ENCODE assay signal across 19 cellular contexts in the genomic region with DNA sequence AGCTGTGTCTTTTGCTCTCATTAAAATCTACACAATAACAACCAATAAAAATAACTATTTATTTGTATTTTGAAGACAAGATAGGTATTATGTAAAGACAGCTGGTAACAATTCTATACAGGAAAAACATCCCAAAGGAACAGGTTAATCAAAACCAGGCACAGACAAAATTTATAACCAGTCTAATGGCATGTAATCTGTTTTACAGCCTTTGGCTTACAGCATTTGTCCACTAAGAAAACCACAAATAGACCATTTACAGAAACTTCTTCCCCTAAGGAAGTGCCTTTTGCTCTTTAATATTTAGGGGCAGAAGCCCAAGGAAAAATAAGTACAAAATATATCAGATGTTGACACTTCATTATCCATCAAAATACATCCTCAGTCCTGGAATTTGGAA.
DNase-seq lines count a peak whose midpoint lies in the region; ATAC-seq, FAIRE-seq and TF ChIP-seq lines count a peak whose summit lies in the region.
"Had no signal": no experiment of that assay in that cellular context is flagged by ENCODE, and none has a peak within 500 bp of the region (broad histone marks: within the 10 kb centered on the region; RNA-seq: fewer than 3 reads in every experiment).

No MANE protein-coding gene starts in this region.

- H4K91ac ChIP-seq in mesenchymal stem cell (ENCODE audit: low read length): no peak overlapping the region

- no peak overlapping the region for H3K23ac ChIP-seq in mesenchymal stem cell (ENCODE audit: low read length in 2 of 2)

- H4K8ac ChIP-seq in mesenchymal stem cell (ENCODE audit: low read length): no peak overlapping the region

- H2AK5ac ChIP-seq in mesenchymal stem cell (ENCODE audit: low read length, severe bottlenecking): no peak overlapping the region

- intact Hi-C loops in left ventricle myocardium inferior (cut with micrococcal nuclease) (no loop called here), heart left ventricle (cut with DNase I) (no loop called here)

- peaks cover 44% of the 10 kb centered on the region for H3K4me1 ChIP-seq in left ventricle myocardium inferior
- peaks cover 0 to 32% (median 15%) of the 10 kb centered on the region in 12 donors for H3K4me1 ChIP-seq in heart left ventricle
- H3K4me1 ChIP-seq in mesenchymal stem cell (ENCODE audit: control insufficient read depth, insufficient read depth, low read depth, low read length): peaks cover 7% of the 10 kb centered on the region
- no peaks in the 10 kb centered on the region for H3K4me1 ChIP-seq in small intestine (ENCODE audit: control insufficient read depth in 2 of 2, insufficient read depth in 1 of 2, low read depth in 1 of 2, low read length in 1 of 2)

- H2BK12ac ChIP-seq in mesenchymal stem cell (ENCODE audit: low read length in 2 of 2): no peak overlapping the region

- H3K27me3 ChIP-seq in left ventricle myocardium inferior (ENCODE audit: low read depth) (no peaks in the 10 kb centered on the region), heart left ventricle (no peaks in the 10 kb centered on the region), mesenchymal stem cell (ENCODE audit: control insufficient read depth in 1 of 2, insufficient read depth in 1 of 2, low read length in 2 of 2) (no peaks in the 10 kb centered on the region), small intestine (ENCODE audit: control insufficient read depth in 2 of 2, insufficient read depth in 2 of 2, low read length in 2 of 2) (no peaks in the 10 kb centered on the region)

- H3K4ac ChIP-seq in mesenchymal stem cell (ENCODE audit: low read depth in 1 of 2, low read length in 2 of 2): no peak overlapping the region

- no peak overlapping the region for H3K27ac Mint-ChIP-seq in activated naive CD4-positive, alpha-beta T cell treated with anti-CD3 and anti-CD28 coated beads, Interleukin-2, amount 50 U/mL, for 72 hours

- H3K36me3 Mint-ChIP-seq in activated naive CD4-positive, alpha-beta T cell treated with anti-CD3 and anti-CD28 coated beads, Interleukin-2, amount 50 U/mL, for 72 hours: no peaks in the 10 kb centered on the region

- no peak overlapping the region for H2BK120ac ChIP-seq in mesenchymal stem cell (ENCODE audit: low read depth, low read length)

- ATAC-seq in heart left ventricle (no peak), GM19351 (IDR thresholded peaks at IDR 0.05; ENCODE audit: unreplicated experiment) (no peak)
- no peak for ATAC-seq in activated naive CD4-positive, alpha-beta T cell treated with anti-CD3 and anti-CD28 coated beads, Interleukin-2, amount 50 U/mL, for 72 hours

- no peak overlapping the region for H3K18ac ChIP-seq in mesenchymal stem cell (ENCODE audit: low read depth in 1 of 2, low read length in 2 of 2)

- no peak overlapping the region for H2AFZ ChIP-seq in mesenchymal stem cell (ENCODE audit: low read depth, low read length)

- peak overlapping the region; percentile 20 for H3K27ac ChIP-seq in left ventricle myocardium inferior (replicated peaks)
- peak overlapping the region in 3 of 12 donors; percentile 1 to 14 (median 8) for H3K27ac ChIP-seq in heart left ventricle
- peak overlapping the region; percentile 32; the same call in 1 of the 2 replicates for H3K27ac ChIP-seq in VCaP
- H3K27ac ChIP-seq in mesenchymal stem cell (ENCODE audit: low read length, poor library complexity, severe bottlenecking): no peak overlapping the region
- no peak overlapping the region for H3K27ac ChIP-seq in small intestine (ENCODE audit: low read depth in 1 of 2, low read length in 1 of 2)
- no peak overlapping the region for H3K27ac ChIP-seq in coronary artery

- H3K79me1 ChIP-seq in mesenchymal stem cell (replicated peaks; ENCODE audit: low read length, poor library complexity, severe bottlenecking): peaks cover 8% of the 10 kb centered on the region

- H3K36me3 ChIP-seq in left ventricle myocardium inferior (peaks cover 4% of the 10 kb centered on the region), heart left ventricle (peaks cover 0 to 23% (median 0%) of the 10 kb centered on the region in 9 donors), mesenchymal stem cell (ENCODE audit: control insufficient read depth in 1 of 2, insufficient read depth in 2 of 2, low read depth in 1 of 2, low read length in 2 of 2) (peaks cover 12 to 41% of the 10 kb centered on the region in 2 experiments), small intestine (ENCODE audit: control insufficient read depth in 2 of 2, insufficient read depth in 2 of 2, low read length in 2 of 2) (peaks cover 0 to 2% of the 10 kb centered on the region in 2 donors)

- no peak for FAIRE-seq in small intestine (lab: Jason Lieb, UNC)
- FAIRE-seq: GM12892 had no signal

- H2BK15ac ChIP-seq in mesenchymal stem cell (ENCODE audit: low read depth, poor library complexity, severe bottlenecking): no peak overlapping the region

- no peaks in the 10 kb centered on the region for H3K9me3 Mint-ChIP-seq in activated naive CD4-positive, alpha-beta T cell treated with anti-CD3 and anti-CD28 coated beads, Interleukin-2, amount 50 U/mL, for 72 hours

- H3K4me3 ChIP-seq in left ventricle myocardium inferior (no peak overlapping the region), heart left ventricle (no peak overlapping the region), mesenchymal stem cell (ENCODE audit: insufficient read depth in 1 of 2, low read depth in 1 of 2, low read length in 2 of 2) (no peak overlapping the region), small intestine (ENCODE audit: low read depth in 1 of 2, low read length in 2 of 2) (no peak overlapping the region), coronary artery (no peak overlapping the region)

- H2BK5ac ChIP-seq in mesenchymal stem cell (ENCODE audit: low read depth, low read length, poor library complexity, severe bottlenecking): no peak overlapping the region

- peak overlapping the region; percentile 14 for H3K9ac ChIP-seq in mesenchymal stem cell (ENCODE audit: low read length)

- no peak overlapping the region for H3K4me2 ChIP-seq in mesenchymal stem cell (ENCODE audit: low read length, poor library complexity, severe bottlenecking)

- H3K14ac ChIP-seq in mesenchymal stem cell (ENCODE audit: low read length in 2 of 2): no peak overlapping the region

- TF ChIP-seq CTCF in left ventricle myocardium inferior (IDR thresholded peaks at IDR 0.05; ENCODE audit: borderline replicate concordance): no peak
- no peak for TF ChIP-seq CTCF in heart left ventricle (IDR thresholded peaks at IDR 0.05)
- TF ChIP-seq CTCF in VCaP (conservative IDR thresholded peaks at IDR 0.05): no peak
- TF ChIP-seq CTCF in coronary artery (IDR thresholded peaks at IDR 0.05): no peak

- DNase-seq in left ventricle myocardium inferior (no peak), heart left ventricle (no peak), mesenchymal stem cell (no peak), small intestine (no peak), coronary artery (ENCODE audit: low spot score) (no peak)
- DNase-seq in activated naive CD4-positive, alpha-beta T cell treated with anti-CD3 and anti-CD28 coated beads, Interleukin-2, amount 50 U/mL, for 72 hours (ENCODE audit: low spot score in 2 of 2): no peak
- DNase-seq: C1 segment of cervical spinal cord, DMS 273 treated with DMSO at 0.1 percent for 48 hours, GF-D8, IMR-90, Karpas-422, MM.1S, NCI-H1105, NCI-H1694 treated with DMSO at 0.1 percent for 48 hours, NCI-H345, NCI-H526 treated with DMSO at 0.1 percent for 48 hours had no signal

- TF ChIP-seq POLR2A in heart left ventricle (IDR thresholded peaks at IDR 0.05): no peak

- H3K9me3 ChIP-seq in left ventricle myocardium inferior (replicated peaks) (no peaks in the 10 kb centered on the region), heart left ventricle (no peaks in the 10 kb centered on the region), mesenchymal stem cell (ENCODE audit: control insufficient read depth, low read length) (no peaks in the 10 kb centered on the region), small intestine (ENCODE audit: control insufficient read depth, low read depth) (no peaks in the 10 kb centered on the region)

Comparison
In these comparisons a context has a peak if more than half of its experiments do, and no peak if none do; other contexts are left out.
1. H3K27ac ChIP-seq: peak in left ventricle myocardium inferior (single experiment) and VCaP (single experiment); none in mesenchymal stem cell (single experiment), small intestine (0 of 2) and coronary artery (0 of 2).